Comparison of ENCODE assay signal across 8 cellular contexts in the genomic region with DNA sequence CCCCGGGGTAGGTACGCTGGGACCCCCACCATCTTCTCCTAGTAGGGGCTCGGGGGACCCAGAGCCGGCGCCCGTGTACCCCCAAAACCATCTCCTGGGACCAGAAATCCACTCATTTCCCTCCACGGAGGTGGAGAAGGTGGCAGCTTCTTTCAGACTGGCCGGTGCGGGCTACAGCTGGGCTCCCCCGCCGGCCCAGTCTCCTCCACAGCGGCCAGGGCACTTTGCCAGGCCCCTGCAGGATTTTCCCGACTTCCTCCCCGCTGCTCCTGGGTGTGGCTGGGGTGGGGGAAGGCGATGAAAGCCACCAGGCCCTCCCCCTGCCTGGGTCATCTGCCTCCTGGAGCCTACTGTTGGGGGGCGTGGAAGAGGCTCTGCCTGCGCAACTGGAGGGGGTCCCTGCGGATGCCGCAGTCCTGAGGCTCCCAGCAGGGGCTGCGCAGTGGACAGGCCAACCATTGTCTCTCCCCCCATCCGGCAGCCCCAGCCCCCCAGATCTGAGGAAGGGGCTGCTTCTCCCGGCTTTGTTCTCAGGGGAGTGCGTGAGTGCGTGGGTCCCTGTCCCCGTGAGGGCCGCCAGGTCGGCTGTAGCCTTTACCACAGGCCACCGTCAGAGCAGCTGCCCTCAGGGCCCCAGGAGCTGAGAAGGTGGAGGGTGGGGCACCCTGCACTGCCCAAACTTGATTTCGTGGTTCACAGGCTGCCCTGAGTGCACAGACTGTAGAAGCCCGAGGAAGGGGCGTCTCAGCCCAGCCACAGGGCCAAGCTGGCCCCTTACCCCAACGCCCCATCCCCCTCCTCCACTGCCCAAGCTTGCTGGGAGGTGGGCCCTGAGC. TPM values are rescaled to one million over a fixed set of nuclear protein-coding genes. Genes with fewer than 3 reads are reported as not detected.
A peak's percentile ranks its signal among the peaks of the same experiment; 100 is the strongest.
DNase-seq lines count a peak whose midpoint lies in the region; ATAC-seq, FAIRE-seq and TF ChIP-seq lines count a peak whose summit lies in the region.

No MANE protein-coding gene starts in this region.

- H3K27ac ChIP-seq in hepatocyte (peak overlapping the region; percentile 97), small intestine (ENCODE audit: low read depth in 1 of 2, low read length in 1 of 2) (no peak overlapping the region)

- no peak for FAIRE-seq in small intestine (lab: Jason Lieb, UNC)

- H3K27me3 ChIP-seq in hepatocyte = no peaks in the 10 kb centered on the region
- H3K27me3 ChIP-seq in small intestine (ENCODE audit: control insufficient read depth in 2 of 2, insufficient read depth in 2 of 2, low read length in 2 of 2) = no peaks in the 10 kb centered on the region

- no peak overlapping the region for H2AFZ ChIP-seq in hepatocyte

- DNase-seq in COLO668 (lab: John Stamatoyannopoulos, UW; ENCODE audit: unreplicated experiment) (peak; percentile 83), HuH-7 (ENCODE audit: low spot score) (peak; percentile 68), hepatocyte (ENCODE audit: low spot score) (peak; percentile 86), small intestine (peak; percentile 54), medulla oblongata (ENCODE audit: extremely low spot score) (no peak)

- H3K36me3 Mint-ChIP-seq in activated T-helper 17 cell treated with anti-CD3 and anti-CD28 coated beads, Interleukin-2, amount 50 U/mL, for 72 hours (ENCODE audit: low read depth) = no peaks in the 10 kb centered on the region

- H3K27me3 Mint-ChIP-seq in activated T-helper 17 cell treated with anti-CD3 and anti-CD28 coated beads, Interleukin-2, amount 50 U/mL, for 72 hours = peaks cover 3% of the 10 kb centered on the region

- no peaks in the 10 kb centered on the region for H4K20me1 ChIP-seq in hepatocyte (ENCODE audit: insufficient read depth, poor library complexity, severe bottlenecking)

- no peaks in the 10 kb centered on the region for H3K4me1 Mint-ChIP-seq in activated T-helper 17 cell treated with anti-CD3 and anti-CD28 coated beads, Interleukin-2, amount 50 U/mL, for 72 hours

- H3K9me3 ChIP-seq in hepatocyte (ENCODE audit: low read depth) = no peaks in the 10 kb centered on the region
- H3K9me3 ChIP-seq in small intestine (ENCODE audit: control insufficient read depth, low read depth) = no peaks in the 10 kb centered on the region

- H3K79me2 ChIP-seq in hepatocyte = peaks cover 36% of the 10 kb centered on the region

- no peak for ATAC-seq in activated T-helper 17 cell treated with anti-CD3 and anti-CD28 coated beads, Interleukin-2, amount 50 U/mL, for 72 hours (replicated peaks)
- no peak for ATAC-seq in HG03135 (IDR thresholded peaks at IDR 0.05; ENCODE audit: unreplicated experiment)
- ATAC-seq in GM21515 (IDR thresholded peaks at IDR 0.05; ENCODE audit: unreplicated experiment) = no peak

- H3K4me3 Mint-ChIP-seq in activated T-helper 17 cell treated with anti-CD3 and anti-CD28 coated beads, Interleukin-2, amount 50 U/mL, for 72 hours = peak overlapping the region; percentile 10

- H3K4me1 ChIP-seq in hepatocyte (ENCODE audit: insufficient read depth) (peaks cover 39% of the 10 kb centered on the region), small intestine (ENCODE audit: control insufficient read depth in 2 of 2, insufficient read depth in 1 of 2, low read depth in 1 of 2, low read length in 1 of 2) (peaks cover 0 to 4% of the 10 kb centered on the region in 2 donors)

- H3K36me3 ChIP-seq in hepatocyte (replicated peaks; ENCODE audit: insufficient read depth, low read depth) (no peaks in the 10 kb centered on the region), small intestine (ENCODE audit: control insufficient read depth in 2 of 2, insufficient read depth in 2 of 2, low read length in 2 of 2) (no peaks in the 10 kb centered on the region)

- H3K27ac Mint-ChIP-seq in activated T-helper 17 cell treated with anti-CD3 and anti-CD28 coated beads, Interleukin-2, amount 50 U/mL, for 72 hours = no peak overlapping the region

- H3K9me3 Mint-ChIP-seq in activated T-helper 17 cell treated with anti-CD3 and anti-CD28 coated beads, Interleukin-2, amount 50 U/mL, for 72 hours = no peaks in the 10 kb centered on the region

- no peaks in the 10 kb centered on the region for H3K9me2 ChIP-seq in hepatocyte (replicated peaks; ENCODE audit: insufficient read depth)

- TF ChIP-seq CTCF in hepatocyte (IDR thresholded peaks at IDR 0.05; ENCODE audit: poor library complexity) = no peak

- peak overlapping the region; percentile 97 for H3K4me2 ChIP-seq in hepatocyte

- WGBS in hepatocyte (ENCODE audit: low lambda C conversion rate, missing lambda C conversion rate) = 29% methylated on average over 25 of the region's 32 CpGs
- WGBS in small intestine, 3 donors = 13 to 24% (median 24%) methylated on average over 24 to 32 of the region's 32 CpGs

- H3K4me3 ChIP-seq in hepatocyte (peak overlapping the region; percentile 93), small intestine (ENCODE audit: low read depth in 1 of 2, low read length in 2 of 2) (peak overlapping the region; percentile 53 to 90)

RNA-seq across cellular contexts. Expression of gene AGRN, which starts 1.3 kb away (rescaled TPM):
- 10 to 100 TPM; 12.1 to 87.6 TPM for total RNA-seq in activated T-helper 17 cell treated with anti-CD3 and anti-CD28 coated beads, Interleukin-2, amount 50 U/mL, for 72 hours
- total RNA-seq in hepatocyte = 51.8 and 81.8 TPM in 2 replicates
- polyA plus RNA-seq in hepatocyte (53.3 and 61.2 TPM in 2 replicates), small intestine (10 to 100 TPM; 13.2 to 20.9 (median 18.9) TPM)

RNA-seq across cellular contexts. Expression of gene ISG15, which starts 7.9 kb away (rescaled TPM):
- total RNA-seq in activated T-helper 17 cell treated with anti-CD3 and anti-CD28 coated beads, Interleukin-2, amount 50 U/mL, for 72 hours = 10 to 100 TPM; 13.5 to 36.5 TPM
- 62.3 and 86.0 TPM in 2 replicates for total RNA-seq in hepatocyte
- 88.5 and 89.6 TPM in 2 replicates for polyA plus RNA-seq in hepatocyte
- polyA plus RNA-seq in small intestine = 100 to 1,000 TPM in 2 of 3 donors, 10 to 100 TPM in 1; 86.3 to 282 (median 277) TPM

RNA-seq across cellular contexts. Expression of gene HES4, which starts 21.3 kb away (rescaled TPM):
- 1 to 10 TPM in 1 of 2 donors, not detected in 1; 2.5 TPM for total RNA-seq in activated T-helper 17 cell treated with anti-CD3 and anti-CD28 coated beads, Interleukin-2, amount 50 U/mL, for 72 hours
- total RNA-seq in hepatocyte = 21.4 and 28.7 TPM in 2 replicates
- 74.5 and 107 TPM in 2 replicates for polyA plus RNA-seq in hepatocyte
- polyA plus RNA-seq in small intestine = 1 to 10 TPM in 2 of 3 donors, under 1 TPM in 1; 0.89 to 8.2 (median 6.2) TPM

RNA-seq across cellular contexts. Expression of gene PERM1, which starts 39.3 kb away (rescaled TPM):
- total RNA-seq in activated T-helper 17 cell treated with anti-CD3 and anti-CD28 coated beads, Interleukin-2, amount 50 U/mL, for 72 hours = not detected
- not detected in 2 replicates for total RNA-seq in hepatocyte
- 1.3 and 1.6 TPM in 2 replicates for polyA plus RNA-seq in hepatocyte
- polyA plus RNA-seq in small intestine = 1 to 10 TPM in 1 of 3 donors, under 1 TPM in 1, not detected in 1; 0.30 to 1.6 TPM

RNA-seq across cellular contexts. Expression of gene RNF223, which starts 52.9 kb away (rescaled TPM):
- total RNA-seq in activated T-helper 17 cell treated with anti-CD3 and anti-CD28 coated beads, Interleukin-2, amount 50 U/mL, for 72 hours = not detected
- 0.08 and 0.43 TPM in 2 replicates for total RNA-seq in hepatocyte
- 0.88 and 2.6 TPM in 2 replicates for polyA plus RNA-seq in hepatocyte
- under 1 TPM in 2 of 3 donors, not detected in 1; 0.18 to 0.45 TPM for polyA plus RNA-seq in small intestine
